In the genomic region with DNA sequence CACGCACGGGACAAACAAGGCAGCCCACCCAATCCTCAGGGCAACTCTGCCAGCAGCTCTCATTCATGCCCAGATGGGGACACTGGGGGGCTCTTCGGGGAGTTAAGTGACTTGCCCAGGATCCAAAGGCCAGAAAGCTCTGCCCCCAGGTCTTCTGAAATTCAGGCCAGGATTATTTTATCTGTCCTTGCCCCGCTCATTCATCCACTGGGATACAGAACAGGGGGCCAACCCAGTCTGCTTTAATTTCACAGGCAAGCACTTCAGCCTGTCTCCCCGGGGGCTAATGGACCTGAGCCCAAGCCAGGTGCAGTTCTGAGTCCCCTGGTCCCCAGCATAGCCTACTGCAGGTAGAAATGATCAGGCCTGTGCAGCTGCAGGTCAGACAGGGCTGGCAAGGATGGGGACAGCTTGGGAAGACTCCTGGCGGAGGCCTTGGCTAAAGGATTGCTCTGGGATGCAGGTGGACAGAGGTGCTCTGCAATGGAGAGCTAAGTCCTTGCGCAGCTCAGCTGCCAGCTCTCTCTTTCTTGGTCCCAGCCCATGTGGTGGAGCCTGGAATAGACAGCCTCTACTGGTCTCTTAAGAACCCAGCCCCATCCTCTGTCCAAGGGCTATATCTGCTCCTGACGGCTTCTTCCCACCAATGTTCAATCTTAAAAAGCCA, we compare ENCODE assay signal across 9 cellular contexts. TPM values are rescaled to one million over a fixed set of nuclear protein-coding genes. Genes with fewer than 3 reads are reported as not detected.
A peak's percentile ranks its signal among the peaks of the same experiment; 100 is the strongest.
DNase-seq lines count a peak whose midpoint lies in the region; ATAC-seq and TF ChIP-seq lines count a peak whose summit lies in the region.
"Had no signal": no experiment of that assay in that cellular context is flagged by ENCODE, and none has a peak within 500 bp of the region (broad histone marks: within the 10 kb centered on the region; RNA-seq: fewer than 3 reads in every experiment).

No MANE protein-coding gene starts in this region.

- CTCF ChIA-PET in RWPE1 (lab: Yijun Ruan, JAX) = no interaction called here

- H3K27ac ChIP-seq in RWPE1 = peak overlapping the region; percentile 87
- H3K27ac ChIP-seq: C4-2B had no signal

- H3K36me3 Mint-ChIP-seq in stimulated activated effector memory CD8-positive, alpha-beta T cell treated with anti-CD3 and anti-CD28 coated beads, Interleukin-12 subunit alpha, Interleukin-12 subunit beta, amount 100 ng/mL, for 72 hours = peaks cover 63% of the 10 kb centered on the region

- no peak for ATAC-seq in stimulated activated effector memory CD8-positive, alpha-beta T cell treated with anti-CD3 and anti-CD28 coated beads, Interleukin-12 subunit alpha, Interleukin-12 subunit beta, amount 100 ng/mL, for 72 hours
- ATAC-seq in HG03159 (IDR thresholded peaks at IDR 0.05; ENCODE audit: unreplicated experiment) (no peak), GM19351 (IDR thresholded peaks at IDR 0.05; ENCODE audit: unreplicated experiment) (no peak)

- POLR2A ChIA-PET in RWPE1 (lab: Yijun Ruan, JAX; ENCODE audit: low non-redundant PET) = interaction anchor here (1.0 to 1.3 kb wide), 2 partner anchors 19 to 124 kb away, joined by 3 to 4 read pairs; a partner anchor contains a TSS

- H3K4me3 Mint-ChIP-seq in stimulated activated effector memory CD8-positive, alpha-beta T cell treated with anti-CD3 and anti-CD28 coated beads, Interleukin-12 subunit alpha, Interleukin-12 subunit beta, amount 100 ng/mL, for 72 hours = peak overlapping the region; percentile 71

- DNase-seq in NCI-H2171 treated with DMSO at 0.1 percent for 48 hours (lab: John Stamatoyannopoulos, UW) = peak; percentile 12
- no peak for DNase-seq in NCI-H2171 (lab: John Stamatoyannopoulos, UW)
- no peak for DNase-seq in RWPE1 (ENCODE audit: low spot score)
- DNase-seq in fibroblast of the aortic adventitia (ENCODE audit: low read depth) = no peak
- DNase-seq in stimulated activated effector memory CD8-positive, alpha-beta T cell treated with anti-CD3 and anti-CD28 coated beads, Interleukin-12 subunit alpha, Interleukin-12 subunit beta, amount 100 ng/mL, for 72 hours (ENCODE audit: low spot score in 2 of 2) = no peak
- no peak for DNase-seq in NCI-H187 treated with DMSO at 0.1 percent for 48 hours (lab: John Stamatoyannopoulos, UW)

- TF ChIP-seq CTCF in RWPE1 (conservative IDR thresholded peaks at IDR 0.05; ENCODE audit: low read depth) (no peak), fibroblast of the aortic adventitia (IDR thresholded peaks at IDR 0.05; ENCODE audit: insufficient read depth, low read length) (no peak)

- H3K4me3 ChIP-seq in fibroblast of the aortic adventitia (ENCODE audit: low read depth, low read length) = peak overlapping the region; percentile 73

- H3K4me1 Mint-ChIP-seq in stimulated activated effector memory CD8-positive, alpha-beta T cell treated with anti-CD3 and anti-CD28 coated beads, Interleukin-12 subunit alpha, Interleukin-12 subunit beta, amount 100 ng/mL, for 72 hours = peaks cover 55% of the 10 kb centered on the region

- H3K27ac Mint-ChIP-seq in stimulated activated effector memory CD8-positive, alpha-beta T cell treated with anti-CD3 and anti-CD28 coated beads, Interleukin-12 subunit alpha, Interleukin-12 subunit beta, amount 100 ng/mL, for 72 hours = peak overlapping the region; percentile 60

- no peaks in the 10 kb centered on the region for H3K9me3 Mint-ChIP-seq in stimulated activated effector memory CD8-positive, alpha-beta T cell treated with anti-CD3 and anti-CD28 coated beads, Interleukin-12 subunit alpha, Interleukin-12 subunit beta, amount 100 ng/mL, for 72 hours

RNA-seq across cellular contexts. Expression of a gene that starts 0.8 kb away (rescaled TPM):
- 37.0 and 42.4 TPM in 2 replicates for total RNA-seq in fibroblast of the aortic adventitia (ENCODE audit: low replicate concordance)

RNA-seq across cellular contexts. Expression of a gene that starts 8.1 kb away (rescaled TPM):
- 12.3 and 29.1 TPM in 2 replicates for total RNA-seq in fibroblast of the aortic adventitia (ENCODE audit: low replicate concordance)

RNA-seq across cellular contexts. Expression of a gene that starts 8.2 kb away (rescaled TPM):
- 11.3 and 29.7 TPM in 2 replicates for total RNA-seq in fibroblast of the aortic adventitia (ENCODE audit: low replicate concordance)

RNA-seq across cellular contexts. Expression of a gene that starts 13.0 kb away (rescaled TPM):
- 6.4 and 17.9 TPM in 2 replicates for total RNA-seq in fibroblast of the aortic adventitia (ENCODE audit: low replicate concordance)

RNA-seq across cellular contexts. Expression of a gene that starts 18.8 kb away (rescaled TPM):
- 10.1 and 27.1 TPM in 2 replicates for total RNA-seq in fibroblast of the aortic adventitia (ENCODE audit: low replicate concordance)
